Comparison of ENCODE assay signal across 10 cellular contexts in the genomic region with DNA sequence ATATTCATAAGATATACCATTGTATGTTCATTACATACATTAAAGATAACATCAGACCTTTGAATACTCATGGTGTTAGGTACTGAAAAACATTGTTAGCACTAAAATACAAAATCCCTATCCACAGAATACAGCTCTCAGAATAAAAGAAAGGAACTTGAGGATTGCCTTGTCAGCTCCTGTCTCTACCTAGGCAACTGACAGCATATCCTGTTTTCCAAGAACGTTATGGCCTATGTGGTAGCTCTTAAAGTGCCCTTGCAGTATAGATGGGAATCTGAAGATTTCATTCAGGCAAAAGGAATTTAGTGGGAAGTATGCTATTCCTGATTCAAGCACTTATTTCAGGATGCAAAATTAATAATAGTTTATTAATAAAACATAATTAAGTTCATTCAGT. TPM values are rescaled to one million over a fixed set of nuclear protein-coding genes. Genes with fewer than 3 reads are reported as not detected.
DNase-seq lines count a peak whose midpoint lies in the region; ATAC-seq and TF ChIP-seq lines count a peak whose summit lies in the region.
"Had no signal": no experiment of that assay in that cellular context is flagged by ENCODE, and none has a peak within 500 bp of the region (broad histone marks: within the 10 kb centered on the region; RNA-seq: fewer than 3 reads in every experiment).

No MANE protein-coding gene starts in this region.

- peaks cover 15% of the 10 kb centered on the region for H4K20me1 ChIP-seq in SK-N-SH (ENCODE audit: insufficient read depth)

- CTCF ChIA-PET in SK-N-SH (lab: Yijun Ruan, JAX), result interaction anchor here (1.0 kb wide), 1 partner anchor 8 kb away, joined by 3 read pairs; no protein-coding TSS in a partner anchor

- TF ChIP-seq CTCF in SK-N-SH (IDR thresholded peaks at IDR 0.05) (no peak), epithelial cell of proximal tubule (conservative IDR thresholded peaks at IDR 0.05; ENCODE audit: low read depth, low read length) (no peak)

- H3K4me1 Mint-ChIP-seq in stimulated activated effector memory CD8-positive, alpha-beta T cell treated with anti-CD3 and anti-CD28 coated beads, Interleukin-12 subunit alpha, Interleukin-12 subunit beta, amount 100 ng/mL, for 72 hours, result peaks cover 16% of the 10 kb centered on the region

- H3K9me3 ChIP-seq in SK-N-SH, result no peaks in the 10 kb centered on the region

- peaks cover 58% of the 10 kb centered on the region for H3K79me2 ChIP-seq in SK-N-SH (ENCODE audit: insufficient read depth)

- WGBS in SK-N-SH (ENCODE audit: low lambda C conversion rate), result 14% methylated on average over 1 of the region's 1 CpG

- H3K4me1 ChIP-seq in SK-N-SH (ENCODE audit: control insufficient read depth in 1 of 2, insufficient read depth in 2 of 2, low read depth in 1 of 2, low read length in 1 of 2), result peaks cover 0 to 9% of the 10 kb centered on the region in 2 experiments; a peak in 1 of 4 replicates

- H3K36me3 Mint-ChIP-seq in stimulated activated effector memory CD8-positive, alpha-beta T cell treated with anti-CD3 and anti-CD28 coated beads, Interleukin-12 subunit alpha, Interleukin-12 subunit beta, amount 100 ng/mL, for 72 hours, result peaks cover 27% of the 10 kb centered on the region

- H2AFZ ChIP-seq in SK-N-SH (ENCODE audit: low read depth), result no peak overlapping the region

- DNase-seq in SK-N-SH (no peak), OCI-M1 (lab: John Stamatoyannopoulos, UW) (peak; percentile 49), epithelial cell of proximal tubule (ENCODE audit: low read depth) (no peak), OCI-M2 (lab: John Stamatoyannopoulos, UW; ENCODE audit: unreplicated experiment) (no peak)
- DNase-seq in stimulated activated effector memory CD8-positive, alpha-beta T cell treated with anti-CD3 and anti-CD28 coated beads, Interleukin-12 subunit alpha, Interleukin-12 subunit beta, amount 100 ng/mL, for 72 hours (ENCODE audit: low spot score in 2 of 2), result no peak
- DNase-seq: activated CD4-positive, CD25-positive, alpha-beta regulatory T cell treated with anti-CD3 and anti-CD28 coated beads, Interleukin-2, amount 50 U/mL, for 72 hours; RPMI8226 had no signal

- no peak for TF ChIP-seq RAD21 in SK-N-SH (IDR thresholded peaks at IDR 0.05; ENCODE audit: low read length)

- peak overlapping the region in 1 of 2 experiments; percentile 95; a peak in 1 of 4 replicates for H3K27ac ChIP-seq in SK-N-SH (ENCODE audit: low read depth in 2 of 2, low read length in 1 of 2)

- H3K9ac ChIP-seq in SK-N-SH, result peak overlapping the region; percentile 87; the same call in 1 of the 2 replicates

- POLR2A ChIA-PET in SK-N-SH (lab: Yijun Ruan, JAX), result no interaction called here

- no peaks in the 10 kb centered on the region for H3K9me2 ChIP-seq in SK-N-SH

- H3K4me3 Mint-ChIP-seq in stimulated activated effector memory CD8-positive, alpha-beta T cell treated with anti-CD3 and anti-CD28 coated beads, Interleukin-12 subunit alpha, Interleukin-12 subunit beta, amount 100 ng/mL, for 72 hours, result peak overlapping the region; percentile 89

- H3F3A ChIP-seq in SK-N-SH (replicated peaks; ENCODE audit: insufficient read depth), result peaks cover 7% of the 10 kb centered on the region

- H3K9me3 Mint-ChIP-seq in stimulated activated effector memory CD8-positive, alpha-beta T cell treated with anti-CD3 and anti-CD28 coated beads, Interleukin-12 subunit alpha, Interleukin-12 subunit beta, amount 100 ng/mL, for 72 hours, result no peaks in the 10 kb centered on the region

- no peak for TF ChIP-seq EP300 in SK-N-SH (IDR thresholded peaks at IDR 0.05; ENCODE audit: borderline replicate concordance in 1 of 2, low read depth in 1 of 2, low read length in 1 of 2)

- H3K27ac Mint-ChIP-seq in stimulated activated effector memory CD8-positive, alpha-beta T cell treated with anti-CD3 and anti-CD28 coated beads, Interleukin-12 subunit alpha, Interleukin-12 subunit beta, amount 100 ng/mL, for 72 hours, result no peak overlapping the region

- no peak for ATAC-seq in SK-N-SH treated with all-trans-retinoic acid at 6 μM for 48 hours
- no peak for ATAC-seq in stimulated activated effector memory CD8-positive, alpha-beta T cell treated with anti-CD3 and anti-CD28 coated beads, Interleukin-12 subunit alpha, Interleukin-12 subunit beta, amount 100 ng/mL, for 72 hours
- ATAC-seq in GM18861 (IDR thresholded peaks at IDR 0.05; ENCODE audit: unreplicated experiment), result no peak
- no peak for ATAC-seq in GM18873 (IDR thresholded peaks at IDR 0.05; ENCODE audit: low FRiP score, unreplicated experiment)

- H3K27me3 ChIP-seq in SK-N-SH (ENCODE audit: insufficient read depth), result no peaks in the 10 kb centered on the region

- peaks cover 2 to 11% of the 10 kb centered on the region in 2 experiments for H3K36me3 ChIP-seq in SK-N-SH (replicated peaks in 1 of 2; ENCODE audit: control insufficient read depth in 1 of 2, insufficient read depth in 2 of 2, low read length in 1 of 2)

- H3K4me3 ChIP-seq in SK-N-SH (ENCODE audit: low read depth in 2 of 2, low read length in 1 of 2), result peak overlapping the region; percentile 79 to 98; a peak in 3 of 4 replicates
- peak overlapping the region; percentile 88 for H3K4me3 ChIP-seq in epithelial cell of proximal tubule (ENCODE audit: low read depth, low read length)

- peak overlapping the region; percentile 71 for H3K4me2 ChIP-seq in SK-N-SH

TF ChIP-seq in SK-N-SH, 30 proteins besides CTCF, POLR2A, EP300 and RAD21 (continues in another document):
- no peak for TF ChIP-seq TAF1 (IDR thresholded peaks at IDR 0.05; ENCODE audit: borderline replicate concordance, low read depth, low read length)
- TF ChIP-seq SIN3A (IDR thresholded peaks at IDR 0.05; ENCODE audit: borderline replicate concordance, low read depth, low read length), result no peak
- TF ChIP-seq, protein P1, sequence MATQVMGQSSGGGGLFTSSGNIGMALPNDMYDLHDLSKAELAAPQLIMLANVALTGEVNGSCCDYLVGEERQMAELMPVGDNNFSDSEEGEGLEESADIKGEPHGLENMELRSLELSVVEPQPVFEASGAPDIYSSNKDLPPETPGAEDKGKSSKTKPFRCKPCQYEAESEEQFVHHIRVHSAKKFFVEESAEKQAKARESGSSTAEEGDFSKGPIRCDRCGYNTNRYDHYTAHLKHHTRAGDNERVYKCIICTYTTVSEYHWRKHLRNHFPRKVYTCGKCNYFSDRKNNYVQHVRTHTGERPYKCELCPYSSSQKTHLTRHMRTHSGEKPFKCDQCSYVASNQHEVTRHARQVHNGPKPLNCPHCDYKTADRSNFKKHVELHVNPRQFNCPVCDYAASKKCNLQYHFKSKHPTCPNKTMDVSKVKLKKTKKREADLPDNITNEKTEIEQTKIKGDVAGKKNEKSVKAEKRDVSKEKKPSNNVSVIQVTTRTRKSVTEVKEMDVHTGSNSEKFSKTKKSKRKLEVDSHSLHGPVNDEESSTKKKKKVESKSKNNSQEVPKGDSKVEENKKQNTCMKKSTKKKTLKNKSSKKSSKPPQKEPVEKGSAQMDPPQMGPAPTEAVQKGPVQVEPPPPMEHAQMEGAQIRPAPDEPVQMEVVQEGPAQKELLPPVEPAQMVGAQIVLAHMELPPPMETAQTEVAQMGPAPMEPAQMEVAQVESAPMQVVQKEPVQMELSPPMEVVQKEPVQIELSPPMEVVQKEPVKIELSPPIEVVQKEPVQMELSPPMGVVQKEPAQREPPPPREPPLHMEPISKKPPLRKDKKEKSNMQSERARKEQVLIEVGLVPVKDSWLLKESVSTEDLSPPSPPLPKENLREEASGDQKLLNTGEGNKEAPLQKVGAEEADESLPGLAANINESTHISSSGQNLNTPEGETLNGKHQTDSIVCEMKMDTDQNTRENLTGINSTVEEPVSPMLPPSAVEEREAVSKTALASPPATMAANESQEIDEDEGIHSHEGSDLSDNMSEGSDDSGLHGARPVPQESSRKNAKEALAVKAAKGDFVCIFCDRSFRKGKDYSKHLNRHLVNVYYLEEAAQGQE (IDR thresholded peaks at IDR 0.05; ENCODE audit: low read depth, low read length), result no peak
- no peak for TF ChIP-seq TEAD4 (IDR thresholded peaks at IDR 0.05; ENCODE audit: borderline replicate concordance, insufficient read depth)
- no peak for TF ChIP-seq EZH2phosphoT487 (IDR thresholded peaks at IDR 0.05; ENCODE audit: borderline replicate concordance, low read depth)

TF ChIP-seq in SK-N-SH treated with all-trans-retinoic acid at 6 μM for 48 hours, 23 proteins besides CTCF, POLR2A, EP300 and RAD21:
- TF ChIP-seq SNAI2 (CRISPR knock-in tag; IDR thresholded peaks at IDR 0.05) (no peak), CSDC2 (CRISPR knock-in tag; IDR thresholded peaks at IDR 0.05) (no peak), ZNF565 (CRISPR knock-in tag; conservative IDR thresholded peaks at IDR 0.05; ENCODE audit: low read depth) (no peak), BACH2 (CRISPR knock-in tag; IDR thresholded peaks at IDR 0.05; ENCODE audit: borderline replicate concordance) (no peak), GLIS3 (CRISPR knock-in tag; IDR thresholded peaks at IDR 0.05) (no peak), ZNF70 (CRISPR knock-in tag; IDR thresholded peaks at IDR 0.05) (no peak)
- TF ChIP-seq, protein P2, sequence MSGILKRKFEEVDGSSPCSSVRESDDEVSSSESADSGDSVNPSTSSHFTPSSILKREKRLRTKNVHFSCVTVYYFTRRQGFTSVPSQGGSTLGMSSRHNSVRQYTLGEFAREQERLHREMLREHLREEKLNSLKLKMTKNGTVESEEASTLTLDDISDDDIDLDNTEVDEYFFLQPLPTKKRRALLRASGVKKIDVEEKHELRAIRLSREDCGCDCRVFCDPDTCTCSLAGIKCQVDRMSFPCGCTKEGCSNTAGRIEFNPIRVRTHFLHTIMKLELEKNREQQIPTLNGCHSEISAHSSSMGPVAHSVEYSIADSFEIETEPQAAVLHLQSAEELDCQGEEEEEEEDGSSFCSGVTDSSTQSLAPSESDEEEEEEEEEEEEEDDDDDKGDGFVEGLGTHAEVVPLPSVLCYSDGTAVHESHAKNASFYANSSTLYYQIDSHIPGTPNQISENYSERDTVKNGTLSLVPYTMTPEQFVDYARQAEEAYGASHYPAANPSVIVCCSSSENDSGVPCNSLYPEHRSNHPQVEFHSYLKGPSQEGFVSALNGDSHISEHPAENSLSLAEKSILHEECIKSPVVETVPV (CRISPR knock-in tag; IDR thresholded peaks at IDR 0.05), result no peak

RNA-seq across cellular contexts. Expression of a gene that starts 1.8 kb away (rescaled TPM):
- polyA plus RNA-seq in SK-N-SH (2012; rRNA removed), result 26.0 and 39.0 TPM in 2 replicates
- 31.0 and 40.0 TPM in 2 replicates for polyA plus RNA-seq in SK-N-SH (2012; cell fraction: cytosol; rRNA removed)
- polyA plus RNA-seq in SK-N-SH (2012; cell fraction: nucleus; rRNA removed), result 38.3 and 80.8 TPM in 2 replicates
- total RNA-seq in epithelial cell of proximal tubule, result 35.5 and 66.0 TPM in 2 replicates
